In the genomic region with DNA sequence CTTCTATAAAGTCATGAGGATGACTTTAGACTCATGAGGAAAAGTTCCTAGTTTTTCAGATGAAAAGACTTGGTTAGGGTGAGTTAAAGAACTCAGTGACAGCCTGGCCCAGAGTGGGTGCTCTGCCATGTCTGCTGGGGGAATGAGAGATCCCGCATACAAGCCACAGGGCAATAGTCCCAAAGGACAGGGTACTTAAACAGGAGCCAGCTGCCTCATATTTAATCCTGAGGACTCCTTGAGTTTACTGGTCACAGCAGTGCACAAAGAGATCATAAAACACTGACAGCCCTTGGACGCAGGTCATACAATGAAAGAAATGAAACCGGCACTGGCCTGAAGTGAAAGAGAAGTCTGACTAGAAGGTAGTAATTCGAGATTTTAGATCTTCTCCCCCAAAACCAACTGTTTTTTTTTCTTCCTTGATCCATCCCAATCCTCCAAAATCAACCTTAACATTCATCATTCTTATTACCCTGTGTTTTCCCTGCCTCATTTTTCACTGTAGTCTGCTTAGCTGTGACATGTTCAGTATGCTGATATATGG, we compare ENCODE assay signal across 27 cellular contexts.
A peak's percentile ranks its signal among the peaks of the same experiment; 100 is the strongest.
DNase-seq lines count a peak whose midpoint lies in the region; ATAC-seq, FAIRE-seq and TF ChIP-seq lines count a peak whose summit lies in the region.
"Had no signal": no experiment of that assay in that cellular context is flagged by ENCODE, and none has a peak within 500 bp of the region (broad histone marks: within the 10 kb centered on the region; RNA-seq: fewer than 3 reads in every experiment).

No MANE protein-coding gene starts in this region.

- TF ChIP-seq POLR2A in right lobe of liver (IDR thresholded peaks at IDR 0.05): no peak

- 89% methylated on average over 4 of the region's 4 CpGs for WGBS in right lobe of liver (ENCODE audit: insufficient coverage, low coverage, low lambda C conversion rate, missing lambda C conversion rate)

- no peaks in the 10 kb centered on the region for H3K4me1 ChIP-seq in right lobe of liver
- H3K4me1 ChIP-seq: parathyroid adenoma had no signal

- no peak overlapping the region for H3K27ac ChIP-seq in right lobe of liver
- H3K27ac ChIP-seq: HL-60, parathyroid adenoma, thoracic aorta had no signal

- H3K9me3 ChIP-seq in right lobe of liver: no peaks in the 10 kb centered on the region
- H3K9me3 ChIP-seq: thoracic aorta had no signal

- ATAC-seq in right lobe of liver: no peak
- ATAC-seq: CD8-positive, alpha-beta T cell; stimulated activated naive CD8-positive, alpha-beta T cell treated with anti-CD3 and anti-CD28 coated beads, Interleukin-15, amount 100 ng/mL, for 72 hours had no signal

- no peak for FAIRE-seq in D721Med (lab: Jason Lieb, UNC)
- FAIRE-seq: frontal cortex, G401.6 had no signal

- DNase-seq in D721Med (ENCODE audit: insufficient read length, low spot score) (peak; percentile 13), NCI-H1092 treated with DMSO at 0.1 percent for 48 hours (lab: John Stamatoyannopoulos, UW) (peak; percentile 70), NCI-H82 (lab: John Stamatoyannopoulos, UW) (peak; percentile 81), left kidney (ENCODE audit: low read depth, low spot score) (peak; percentile 91), occipital lobe (lab: John Stamatoyannopoulos, UW) (no peak), right lobe of liver (no peak), anterior cingulate cortex (lab: John Stamatoyannopoulos, UW) (no peak)
- DNase-seq: activated CD4-positive, alpha-beta T cell treated with anti-CD3 and anti-CD28 coated beads, Interleukin-2, amount 50 U/mL, for 1 hour; activated CD4-positive, CD25-positive, alpha-beta regulatory T cell; activated effector memory CD4-positive, alpha-beta T cell treated with anti-CD3 and anti-CD28 coated beads, Interleukin-2, amount 50 U/mL, for 16 hours; activated naive CD8-positive, alpha-beta T cell treated with anti-CD3 and anti-CD28 coated beads for 36 hours; activated T-cell treated with anti-CD3 and anti-CD28 coated beads, Interleukin-2, amount 50 U/mL, for 24 hours; aorta; CD8-positive, alpha-beta T cell; DMS 273 treated with DMSO at 0.1 percent for 48 hours; H9; KBM-7; kidney glomerular epithelial cell; mammary epithelial cell; stimulated activated CD4-positive, alpha-beta T cell treated with anti-CD3 and anti-CD28 coated beads, Interleukin-1b, Interleukin-23, amount 100 ng/mL, for 48 hours; stimulated activated naive CD8-positive, alpha-beta T cell treated with anti-CD3 and anti-CD28 coated beads, Interleukin-15, amount 100 ng/mL, for 72 hours; SW 1271 had no signal

- no peak overlapping the region for H3K4me3 ChIP-seq in right lobe of liver
- H3K4me3 ChIP-seq: thoracic aorta had no signal

- intact Hi-C loops in right lobe of liver (cut with DNase I): no loop called here

- H3K27me3 ChIP-seq in right lobe of liver: no peaks in the 10 kb centered on the region

- H3K36me3 ChIP-seq in right lobe of liver: no peaks in the 10 kb centered on the region
- H3K36me3 ChIP-seq: thoracic aorta had no signal

- TF ChIP-seq CTCF in D721Med (IDR thresholded peaks at IDR 0.05; ENCODE audit: insufficient read depth, missing control alignments) (no peak), right lobe of liver (IDR thresholded peaks at IDR 0.05) (no peak)

Comparison
In these comparisons a context has a peak if more than half of its experiments do, and no peak if none do; other contexts are left out.
1. DNase-seq: peak in D721Med (single experiment), NCI-H1092 treated with DMSO at 0.1 percent for 48 hours (single experiment), NCI-H82 (single experiment) and left kidney (single experiment); none in occipital lobe (single experiment), right lobe of liver (0 of 3) and anterior cingulate cortex (0 of 58).